ENCODE assay signal across 11 cellular contexts in the genomic region with DNA sequence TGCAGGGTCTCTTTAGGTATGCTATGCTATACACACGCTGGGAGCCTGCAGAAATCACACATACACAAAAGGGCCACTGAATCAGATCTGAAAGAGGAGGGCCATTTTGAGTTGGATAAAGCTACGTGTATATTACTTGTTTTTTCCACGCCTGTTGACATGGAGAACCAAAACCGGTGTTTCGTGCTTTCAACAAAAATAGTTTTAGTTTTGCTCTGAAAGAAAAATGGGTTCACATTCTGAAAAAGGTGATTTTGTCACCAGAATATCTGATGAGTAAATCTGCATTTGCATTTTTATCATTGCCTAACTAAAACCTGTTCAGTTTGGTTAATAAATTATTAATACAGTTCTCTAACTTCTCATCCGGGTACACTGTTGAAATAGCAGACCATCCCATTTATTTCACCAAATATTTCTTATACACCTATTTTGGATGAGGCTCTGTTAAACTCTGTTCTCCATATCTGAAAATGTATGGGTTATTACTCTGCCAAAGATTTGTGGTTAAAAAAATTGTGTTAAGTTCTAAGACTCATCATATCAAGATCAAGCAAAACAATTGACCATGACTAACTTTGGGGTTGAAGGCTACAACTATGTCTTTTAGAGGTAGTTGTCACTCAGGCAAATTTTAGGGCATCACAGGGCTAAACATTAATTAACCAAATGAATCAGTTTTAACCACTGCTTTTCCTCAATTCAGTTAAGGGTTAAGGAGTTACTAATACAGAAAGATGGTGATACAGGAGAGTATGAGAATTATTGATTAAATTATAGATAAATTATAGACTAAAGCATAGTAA.
DNase-seq lines count a peak whose midpoint lies in the region; ATAC-seq and TF ChIP-seq lines count a peak whose summit lies in the region.
"Had no signal": no experiment of that assay in that cellular context is flagged by ENCODE, and none has a peak within 500 bp of the region (broad histone marks: within the 10 kb centered on the region; RNA-seq: fewer than 3 reads in every experiment).

No MANE protein-coding gene starts in this region.

- TF ChIP-seq CTCF in OCI-LY1 (IDR thresholded peaks at IDR 0.05; ENCODE audit: low read length): no peak

- H3F3A ChIP-seq in OCI-LY1 (ENCODE audit: insufficient read depth, low read length) (0 out of 2 replicates have a peak, but pooled peaks cover 4% of the 10 kb centered on the region), GM23248 (ENCODE audit: insufficient read depth) (no peaks in the 10 kb centered on the region)

- no peaks in the 10 kb centered on the region for H3K9me3 ChIP-seq in OCI-LY1 (ENCODE audit: low read length)
- H3K9me3 ChIP-seq in GM23248 (ENCODE audit: low read depth): no peaks in the 10 kb centered on the region

- H3K4me3 ChIP-seq in OCI-LY1 (ENCODE audit: low read depth, low read length, poor library complexity, severe bottlenecking) (no peak overlapping the region), GM23248 (no peak overlapping the region)

- H3K79me2 ChIP-seq in OCI-LY1 (ENCODE audit: insufficient read depth, low read length): no peaks in the 10 kb centered on the region
- no peaks in the 10 kb centered on the region for H3K79me2 ChIP-seq in GM23248 (ENCODE audit: insufficient read depth)

- ATAC-seq in GM18498 (IDR thresholded peaks at IDR 0.05; ENCODE audit: unreplicated experiment) (peak; percentile 42), GM19452 (IDR thresholded peaks at IDR 0.05; ENCODE audit: unreplicated experiment) (peak; percentile 56), HG02938 (IDR thresholded peaks at IDR 0.05; ENCODE audit: unreplicated experiment) (peak; percentile 60)
- ATAC-seq: T-helper 17 cell had no signal

- peak overlapping the region; percentile 72 for H3K27ac ChIP-seq in OCI-LY1 (ENCODE audit: low read depth, low read length, poor library complexity, severe bottlenecking)
- no peak overlapping the region for H3K27ac ChIP-seq in GM23248

- in situ Hi-C loops in GM23248 (cut with MboI): no loop called here

- no peaks in the 10 kb centered on the region for H3K9me2 ChIP-seq in OCI-LY1 (ENCODE audit: low read depth, low read length)
- H3K9me2 ChIP-seq in GM23248 (ENCODE audit: insufficient read depth): no peaks in the 10 kb centered on the region

- H3K27me3 ChIP-seq in OCI-LY1 (ENCODE audit: insufficient read depth, low read length) (no peaks in the 10 kb centered on the region), GM23248 (replicated peaks; ENCODE audit: insufficient read depth) (no peaks in the 10 kb centered on the region)

- WGBS in GM23248 (ENCODE audit: low coverage in 1 of 2, low lambda C conversion rate in 2 of 2, missing lambda C conversion rate in 2 of 2), 2 experiments: 75 to 76% methylated on average over 6 of the region's 6 CpGs

- H4K20me1 ChIP-seq in OCI-LY1 (ENCODE audit: insufficient read depth, low read length): no peaks in the 10 kb centered on the region
- H4K20me1 ChIP-seq in GM23248 (ENCODE audit: insufficient read depth): no peaks in the 10 kb centered on the region

- DNase-seq in GM03348 (ENCODE audit: low spot score) (no peak), GM23248 (no peak), iPS-NIHi7 (ENCODE audit: extremely low spot score) (no peak), DMS153 (lab: John Stamatoyannopoulos, UW) (no peak)
- DNase-seq: NCI-H1417 treated with DMSO at 0.1 percent for 48 hours; stimulated activated CD4-positive, alpha-beta T cell treated with anti-CD3 and anti-CD28 coated beads, Interleukin-1b, Interleukin-23, amount 100 ng/mL, for 48 hours; T-helper 17 cell had no signal

- peaks cover 5% of the 10 kb centered on the region for H3K36me3 ChIP-seq in OCI-LY1 (ENCODE audit: insufficient read depth, low read length)
- no peaks in the 10 kb centered on the region for H3K36me3 ChIP-seq in GM23248 (ENCODE audit: low read depth)

- H3K4me2 ChIP-seq in OCI-LY1 (ENCODE audit: low read length) (no peak overlapping the region), GM23248 (ENCODE audit: unreplicated experiment) (no peak overlapping the region)

- H3K4me1 ChIP-seq in OCI-LY1 (ENCODE audit: insufficient read depth, low read length, severe bottlenecking) (peaks cover 64% of the 10 kb centered on the region), GM23248 (ENCODE audit: insufficient read depth) (no peaks in the 10 kb centered on the region)

- no peak overlapping the region; the same call in 1 of the 2 replicates for H3K9ac ChIP-seq in OCI-LY1 (ENCODE audit: low read length)
- H3K9ac ChIP-seq in GM23248: no peak overlapping the region

- H2AFZ ChIP-seq in OCI-LY1 (ENCODE audit: low read length) (0 out of 2 replicates have a peak overlapping the region, but pooled peaks have one; percentile 9), GM23248 (no peak overlapping the region)
